ENCODE assay signal across 1 cellular context in the genomic region with DNA sequence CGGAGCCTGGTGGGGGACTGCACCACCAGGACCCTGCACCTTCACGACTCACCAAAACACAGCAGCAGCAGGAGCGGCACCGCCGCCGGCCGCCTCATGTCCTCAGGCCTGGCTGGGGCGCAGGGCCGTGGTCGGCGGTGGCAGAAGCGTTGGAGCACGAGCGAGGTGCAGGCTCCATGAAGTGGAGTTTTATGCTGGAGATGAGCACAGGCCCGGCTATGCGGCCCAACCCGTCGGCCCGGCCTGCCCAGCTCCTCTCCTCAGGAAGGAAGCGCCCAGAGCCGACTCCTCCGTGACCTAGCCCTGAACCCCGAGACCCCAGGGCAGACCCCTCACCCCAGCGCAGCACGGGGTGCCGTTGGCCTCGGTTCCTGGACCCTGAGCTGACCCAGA.
TF ChIP-seq lines count a peak whose summit lies in the region.

Gene PRSS27 (minus strand): TSS at position 162 of the 393 bp plus-strand sequence. CDS start 64 bp downstream, at position 98.

TF ChIP-seq in A549, 52 proteins besides CTCF, POLR2A, EP300 and RAD21 (continued from another document):
- no peak for TF ChIP-seq REST (IDR thresholded peaks at IDR 0.05)
